Comparison of ENCODE assay signal across 10 cellular contexts in the genomic region with DNA sequence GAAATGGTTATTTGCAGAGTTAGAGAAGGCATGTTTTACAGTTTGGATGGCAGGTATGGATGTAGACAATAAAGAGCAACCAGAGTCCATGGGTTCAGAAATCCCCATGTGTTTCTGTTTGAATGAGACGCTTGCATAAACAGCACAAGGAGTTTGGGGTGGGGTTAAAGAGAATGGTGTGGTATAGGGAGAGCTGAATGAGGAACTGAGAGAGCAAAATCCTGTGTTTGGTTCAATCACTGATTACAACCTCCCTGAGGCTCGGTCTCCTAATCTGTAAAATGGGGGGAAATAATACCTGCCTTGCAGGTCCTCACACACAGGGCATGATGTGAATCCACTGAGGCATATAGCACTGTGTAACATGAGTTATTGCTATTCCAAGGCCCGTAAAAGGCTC.
A peak's percentile ranks its signal among the peaks of the same experiment; 100 is the strongest.
DNase-seq lines count a peak whose midpoint lies in the region; ATAC-seq and TF ChIP-seq lines count a peak whose summit lies in the region.
"Had no signal": no experiment of that assay in that cellular context is flagged by ENCODE, and none has a peak within 500 bp of the region (broad histone marks: within the 10 kb centered on the region; RNA-seq: fewer than 3 reads in every experiment).

No MANE protein-coding gene starts in this region.

- no peak for DNase-seq in anterior cingulate cortex (lab: John Stamatoyannopoulos, UW)
- no peak for DNase-seq in SIG-M5 (lab: John Stamatoyannopoulos, UW)
- no peak for DNase-seq in NCI-H2171 treated with DMSO at 0.1 percent for 48 hours (lab: John Stamatoyannopoulos, UW)
- DNase-seq in coronary artery (ENCODE audit: low spot score) = no peak
- DNase-seq: activated T-cell treated with anti-CD3 and anti-CD28 coated beads, Interleukin-2, amount 50 U/mL, for 24 hours; NCI-H2107 had no signal

- H3K36me3 ChIP-seq in muscle layer of duodenum (ENCODE audit: control insufficient read depth in 1 of 2, insufficient read depth in 2 of 2, low read length in 2 of 2) = no peaks in the 10 kb centered on the region

- ATAC-seq in GM18873 (IDR thresholded peaks at IDR 0.05; ENCODE audit: low FRiP score, unreplicated experiment) (peak; percentile 97), GM21723 (IDR thresholded peaks at IDR 0.05; ENCODE audit: unreplicated experiment) (peak; percentile 94), HG03354 (IDR thresholded peaks at IDR 0.05; ENCODE audit: poor library complexity, severe bottlenecking, unreplicated experiment) (peak; percentile 88)

- peaks cover 3 to 13% of the 10 kb centered on the region in 2 donors for H3K4me1 ChIP-seq in muscle layer of duodenum (ENCODE audit: control insufficient read depth in 1 of 2, insufficient read depth in 2 of 2, low read length in 2 of 2)

- no peak for TF ChIP-seq CTCF in coronary artery (IDR thresholded peaks at IDR 0.05)

- no peaks in the 10 kb centered on the region for H3K9me3 ChIP-seq in muscle layer of duodenum (ENCODE audit: control insufficient read depth in 1 of 2, low read length in 2 of 2)

- no peaks in the 10 kb centered on the region for H3K27me3 ChIP-seq in muscle layer of duodenum (ENCODE audit: low read depth, low read length)

- H3K27ac ChIP-seq in muscle layer of duodenum (ENCODE audit: low read length) = peak overlapping the region; percentile 41
- H3K27ac ChIP-seq in coronary artery = peak overlapping the region in 1 of 2 donors; percentile 31

- H3K4me3 ChIP-seq in muscle layer of duodenum (ENCODE audit: low read depth in 1 of 2, low read length in 2 of 2) (no peak overlapping the region), coronary artery (no peak overlapping the region)
